8 cellular contexts compared by ENCODE assay signal in the genomic region with DNA sequence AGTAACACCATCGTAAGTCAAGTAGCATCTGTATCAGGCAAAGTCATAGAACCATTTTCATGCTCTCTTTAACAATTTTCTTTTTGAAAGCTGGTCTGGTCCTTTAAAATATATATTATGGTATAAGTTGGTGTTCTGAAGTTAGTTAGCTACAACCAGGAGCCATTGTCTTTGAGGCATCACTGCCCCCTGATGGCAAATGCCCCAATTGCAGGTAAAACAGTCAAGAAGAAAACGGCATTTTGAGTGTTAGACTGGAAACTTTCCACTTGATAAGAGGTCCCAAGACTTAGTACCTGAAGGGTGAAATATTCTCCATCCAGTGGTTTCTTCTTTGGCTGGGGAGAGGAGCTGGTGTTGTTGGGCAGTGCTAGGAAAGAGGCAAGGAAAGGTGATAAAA.
DNase-seq lines count a peak whose midpoint lies in the region; ATAC-seq and TF ChIP-seq lines count a peak whose summit lies in the region.

No MANE protein-coding gene starts in this region.

- DNase-seq in NOMO-1 treated with DMSO at 0.1 percent for 48 hours (lab: John Stamatoyannopoulos, UW; ENCODE audit: unreplicated experiment) (peak; percentile 19), NOMO-1 treated with dmso at 0.1 percent for 144 hours (lab: John Stamatoyannopoulos, UW; ENCODE audit: unreplicated experiment) (no peak), OCI-M1 (lab: John Stamatoyannopoulos, UW) (peak; percentile 73), choroid plexus epithelial cell (ENCODE audit: low read depth) (peak; percentile 26), T1000 (lab: John Stamatoyannopoulos, UW) (no peak)
- DNase-seq in stimulated activated CD4-positive, alpha-beta T cell treated with anti-CD3 and anti-CD28 coated beads, Interleukin-4, amount 100 ng/mL, for 1 hour: peak; percentile 45

- H3K4me3 ChIP-seq in choroid plexus epithelial cell (ENCODE audit: low read depth, low read length): no peak overlapping the region

- TF ChIP-seq CTCF in choroid plexus epithelial cell (conservative IDR thresholded peaks at IDR 0.05; ENCODE audit: low read depth, low read length): peak; percentile 58

- ATAC-seq in GM18909 (IDR thresholded peaks at IDR 0.05; ENCODE audit: poor library complexity, unreplicated experiment) (no peak), HG03175 (IDR thresholded peaks at IDR 0.05; ENCODE audit: unreplicated experiment) (no peak)

Comparison
In these comparisons a context has a peak if more than half of its experiments do, and no peak if none do; other contexts are left out.
1. DNase-seq: peak in NOMO-1 treated with DMSO at 0.1 percent for 48 hours (single experiment), OCI-M1 (single experiment), choroid plexus epithelial cell (single experiment) and stimulated activated CD4-positive, alpha-beta T cell treated with anti-CD3 and anti-CD28 coated beads, Interleukin-4, amount 100 ng/mL, for 1 hour (single experiment); none in NOMO-1 treated with dmso at 0.1 percent for 144 hours (single experiment) and T1000 (single experiment).